In genomic region chr11:64359712-64360402, GRCh38 we compare ENCODE assay signal across 6 cellular contexts. TPM values are rescaled to one million over a fixed set of nuclear protein-coding genes. Genes with fewer than 3 reads are reported as not detected.
A peak's percentile ranks its signal among the peaks of the same experiment; 100 is the strongest.
DNase-seq lines count a peak whose midpoint lies in the region; ATAC-seq and TF ChIP-seq lines count a peak whose summit lies in the region.

No MANE protein-coding gene starts in this region.

- H3K27ac Mint-ChIP-seq in CD4-positive, alpha-beta memory T cell, result peak overlapping the region; percentile 65 to 95 (median 80)

- H3K27me3 ChIP-seq in CD4-positive, alpha-beta memory T cell (ENCODE audit: insufficient read depth, low read length), result no peaks in the 10 kb centered on the region
- H3K27me3 ChIP-seq in PC-3 (ENCODE audit: low read length) (no peaks in the 10 kb centered on the region), esophagus muscularis mucosa (no peaks in the 10 kb centered on the region), spleen (replicated peaks in 1 of 7) (no peaks in the 10 kb centered on the region)

- H3K4me3 Mint-ChIP-seq in CD4-positive, alpha-beta memory T cell, result peak overlapping the region; percentile 89 to 96 (median 94)

- TF ChIP-seq CTCF in PC-3 (conservative IDR thresholded peaks at IDR 0.05; ENCODE audit: low read depth, low read length), result 0 out of 2 replicates have a peak, but pooled peaks have one; percentile 24
- no peak for TF ChIP-seq CTCF in esophagus muscularis mucosa (IDR thresholded peaks at IDR 0.05)
- peak in 2 of 11 experiments; percentile 17 to 21 for TF ChIP-seq CTCF in spleen (IDR thresholded peaks at IDR 0.05 in 8 of 11, conservative IDR thresholded peaks at IDR 0.05 in 3 of 11)

- peaks cover 30% of the 10 kb centered on the region for H3K4me1 ChIP-seq in CD4-positive, alpha-beta memory T cell (ENCODE audit: insufficient read depth, low read length)
- peaks cover 36% of the 10 kb centered on the region for H3K4me1 ChIP-seq in PC-3 (ENCODE audit: insufficient read depth, low read length)
- H3K4me1 ChIP-seq in esophagus muscularis mucosa, result peaks cover 32 to 44% (median 42%) of the 10 kb centered on the region in 4 donors
- peaks cover 34 to 77% (median 52%) of the 10 kb centered on the region in 6 donors for H3K4me1 ChIP-seq in spleen

- H3K4me3 ChIP-seq in CD4-positive, alpha-beta memory T cell (ENCODE audit: low read length in 2 of 2), result peak overlapping the region; percentile 39 to 53
- H3K4me3 ChIP-seq in PC-3 (ENCODE audit: low read length) (peak overlapping the region; percentile 92), esophagus muscularis mucosa (peak overlapping the region; percentile 76 to 96 (median 78)), spleen (peak overlapping the region; percentile 57 to 94 (median 79))

- H3K79me2 ChIP-seq in PC-3 (ENCODE audit: low read length), result peaks cover 28% of the 10 kb centered on the region

- no TSS peak for BruUV-seq in PC-3 (replicated peaks; lab: Mats Ljungman, UMichigan)

- peaks cover 17 to 41% of the 10 kb centered on the region in 2 donors for H3K36me3 Mint-ChIP-seq in CD4-positive, alpha-beta memory T cell

- no peaks in the 10 kb centered on the region for H3F3A ChIP-seq in PC-3 (ENCODE audit: low read length, unreplicated experiment)

- H4K20me1 ChIP-seq in PC-3 (ENCODE audit: low read length), result peaks cover 11% of the 10 kb centered on the region; the same call in 1 of the 2 replicates

- peaks cover 17 to 45% (median 23%) of the 10 kb centered on the region in 4 donors for H3K4me1 Mint-ChIP-seq in CD4-positive, alpha-beta memory T cell

- peak overlapping the region; percentile 88 for H2AFZ ChIP-seq in PC-3 (ENCODE audit: low read length)

- CTCF ChIA-PET in CD4-positive, alpha-beta memory T cell (lab: Charles Lee; ENCODE audit: partially characterized antibody), result interaction anchor here (0.8 to 4.4 kb wide), 10 partner anchors 9 to 293 kb away, joined by 3 to 24 read pairs (median 4); partner anchors contain the start of genes PRDX5 and TRMT112
- CTCF ChIA-PET in PC-3 (lab: Charles Lee), result interaction anchor here (0.5 kb wide), 1 partner anchor 228 kb away, joined by 3 read pairs; no protein-coding TSS in a partner anchor

- H3K36me3 ChIP-seq in CD4-positive, alpha-beta memory T cell (ENCODE audit: insufficient read depth, low read length), result peaks cover 18% of the 10 kb centered on the region
- H3K36me3 ChIP-seq in PC-3 (ENCODE audit: low read depth, low read length) (peaks cover 29% of the 10 kb centered on the region), esophagus muscularis mucosa (peaks cover 12 to 48% (median 45%) of the 10 kb centered on the region in 4 donors), spleen (peaks cover 0 to 75% (median 41%) of the 10 kb centered on the region in 6 donors)

- no peaks in the 10 kb centered on the region for H3K9me3 ChIP-seq in CD4-positive, alpha-beta memory T cell (ENCODE audit: control insufficient read depth in 1 of 2, low read length in 2 of 2)
- H3K9me3 ChIP-seq in PC-3 (ENCODE audit: low read length), result no peaks in the 10 kb centered on the region
- no peaks in the 10 kb centered on the region for H3K9me3 ChIP-seq in esophagus muscularis mucosa
- H3K9me3 ChIP-seq in spleen, result no peaks in the 10 kb centered on the region

- intact Hi-C loops in CD4-positive, alpha-beta memory T cell (cut with micrococcal nuclease), result loop anchor here (1.0 to 5.0 kb wide), 2 partner anchors 18 to 43 kb away; partner anchors contain the start of genes PRDX5 and TRMT112
- intact Hi-C loops in PC-3 (cut with micrococcal nuclease) (loop anchor here (5.0 kb wide), 2 partner anchors 87 to 292 kb away; no protein-coding TSS in a partner anchor), esophagus muscularis mucosa (cut with DNase I) (no loop called here), spleen (cut with DNase I; ENCODE audit: low total_unique reads) (no loop called here)

- TF ChIP-seq EP300 in esophagus muscularis mucosa (IDR thresholded peaks at IDR 0.05), result no peak

- peak overlapping the region; percentile 96 for H3K4me2 ChIP-seq in PC-3 (ENCODE audit: low read length)

- no peaks in the 10 kb centered on the region for H3K9me3 Mint-ChIP-seq in CD4-positive, alpha-beta memory T cell

- peak overlapping the region; percentile 85 for H3K9ac ChIP-seq in PC-3 (ENCODE audit: low read length)

- peak overlapping the region; percentile 62 for H3K27ac ChIP-seq in CD4-positive, alpha-beta memory T cell (ENCODE audit: low read depth, low read length)
- H3K27ac ChIP-seq in PC-3 (ENCODE audit: low read length) (peak overlapping the region; percentile 35; the same call in 1 of the 2 replicates), esophagus muscularis mucosa (replicated peaks in 1 of 4) (peak overlapping the region in 3 of 4 donors; percentile 83 to 89 (median 87)), spleen (peak overlapping the region in 6 of 8 donors; percentile 83 to 89 (median 86))

- ATAC-seq in PC-3, result no peak

- no peaks in the 10 kb centered on the region for H3K9me2 ChIP-seq in PC-3 (replicated peaks; ENCODE audit: low read length)

- WGBS in esophagus muscularis mucosa, result 25% methylated on average over 6 of the region's 35 CpGs
- WGBS in spleen, 5 donors, result 27 to 43% (median 30%) methylated on average over 21 to 35 of the region's 35 CpGs

- H3K27me3 Mint-ChIP-seq in CD4-positive, alpha-beta memory T cell, result no peaks in the 10 kb centered on the region

- TF ChIP-seq POLR2A in esophagus muscularis mucosa (IDR thresholded peaks at IDR 0.05; ENCODE audit: low read depth) (no peak), spleen (IDR thresholded peaks at IDR 0.05) (no peak)

- POLR2A ChIA-PET in CD4-positive, alpha-beta memory T cell (lab: Charles Lee; ENCODE audit: partially characterized antibody), result interaction anchor here (0.6 to 7.7 kb wide), 9 partner anchors 10 to 153 kb away, joined by 3 to 69 read pairs (median 4); partner anchors contain the start of genes CCDC88B, FERMT3, PRDX5 and TRMT112
- POLR2A ChIA-PET in PC-3 (lab: Charles Lee; ENCODE audit: unreplicated experiment), result no interaction called here

- peak in 3 of 5 donors; percentile 25 to 35 (median 33) for DNase-seq in CD4-positive, alpha-beta memory T cell
- DNase-seq in PC-3 (peak; percentile 25), esophagus muscularis mucosa (ENCODE audit: extremely low spot score) (no peak), spleen (no peak), A172 (ENCODE audit: low spot score) (no peak), NCI-H187 treated with DMSO at 0.1 percent for 48 hours (lab: John Stamatoyannopoulos, UW) (no peak)

RNA-seq across cellular contexts. Expression of gene RPS6KA4, which starts 0.9 kb away (rescaled TPM):
- 10 to 100 TPM; 33.9 to 38.7 TPM for total RNA-seq in CD4-positive, alpha-beta memory T cell
- 10 to 100 TPM in 1 of 2 donors, 1 to 10 TPM in 1; 6.7 to 12.5 TPM for polyA plus RNA-seq in CD4-positive, alpha-beta memory T cell
- total RNA-seq in PC-3 (2014; rRNA removed) (148 and 189 TPM in 2 replicates), esophagus muscularis mucosa (10 to 100 TPM; 19.1 to 36.1 (median 26.0) TPM), spleen (10 to 100 TPM; 26.9 to 47.5 (median 38.2) TPM)
- 10 to 100 TPM; 18.8 to 43.0 (median 32.3) TPM for polyA plus RNA-seq in spleen
- 77.4 and 78.2 TPM in 2 replicates for total RNA-seq in A172 (2014; rRNA removed; shearing (Covaris generic))

RNA-seq across cellular contexts. Expression of gene CCDC88B, which starts 19.9 kb away (rescaled TPM):
- total RNA-seq in CD4-positive, alpha-beta memory T cell, result 10 to 100 TPM; 68.3 to 73.0 TPM
- polyA plus RNA-seq in CD4-positive, alpha-beta memory T cell, result 10 to 100 TPM in 1 of 2 donors, 1 to 10 TPM in 1; 6.8 to 39.5 TPM
- total RNA-seq in PC-3 (2014; rRNA removed) (19.6 and 21.0 TPM in 2 replicates), esophagus muscularis mucosa (10 to 100 TPM in 1 of 4 donors, 1 to 10 TPM in 3; 7.0 to 12.5 (median 8.2) TPM), spleen (100 to 1,000 TPM in 3 of 7 donors, 10 to 100 TPM in 4; 64.3 to 128 (median 86.6) TPM)
- polyA plus RNA-seq in spleen, result 100 to 1,000 TPM; 225 to 638 (median 623) TPM
- total RNA-seq in A172 (2014; rRNA removed; shearing (Covaris generic)), result 6.6 and 6.9 TPM in 2 replicates

RNA-seq across cellular contexts. Expression of gene PRDX5, which starts 41.9 kb away (rescaled TPM):
- total RNA-seq in CD4-positive, alpha-beta memory T cell, result 10 to 100 TPM; 57.6 to 58.7 TPM
- 100 to 1,000 TPM; 164 to 251 TPM for polyA plus RNA-seq in CD4-positive, alpha-beta memory T cell
- total RNA-seq in PC-3 (2014; rRNA removed), result 467 and 585 TPM in 2 replicates
- total RNA-seq in esophagus muscularis mucosa, result 100 to 1,000 TPM; 144 to 178 (median 155) TPM
- total RNA-seq in spleen, result 100 to 1,000 TPM in 3 of 7 donors, 10 to 100 TPM in 4; 77.0 to 169 (median 95.6) TPM
- 100 to 1,000 TPM; 181 to 302 (median 237) TPM for polyA plus RNA-seq in spleen
- 300 and 344 TPM in 2 replicates for total RNA-seq in A172 (2014; rRNA removed; shearing (Covaris generic))

RNA-seq across cellular contexts. Expression of gene TRMT112, which starts 42.5 kb away (rescaled TPM):
- 100 to 1,000 TPM; 171 to 174 TPM for total RNA-seq in CD4-positive, alpha-beta memory T cell
- polyA plus RNA-seq in CD4-positive, alpha-beta memory T cell, result 100 to 1,000 TPM; 413 to 516 TPM
- total RNA-seq in PC-3 (2014; rRNA removed) (812 and 815 TPM in 2 replicates), esophagus muscularis mucosa (100 to 1,000 TPM; 202 to 281 (median 212) TPM), spleen (100 to 1,000 TPM; 138 to 420 (median 158) TPM)
- 100 to 1,000 TPM; 328 to 431 (median 350) TPM for polyA plus RNA-seq in spleen
- 454 and 683 TPM in 2 replicates for total RNA-seq in A172 (2014; rRNA removed; shearing (Covaris generic))

RNA-seq across cellular contexts. Expression of gene ESRRA, which starts 54.5 kb away (rescaled TPM):
- total RNA-seq in CD4-positive, alpha-beta memory T cell, result 10 to 100 TPM; 29.5 to 31.9 TPM
- polyA plus RNA-seq in CD4-positive, alpha-beta memory T cell, result 10 to 100 TPM in 1 of 2 donors, 1 to 10 TPM in 1; 4.4 to 12.4 TPM
- total RNA-seq in PC-3 (2014; rRNA removed) (111 and 114 TPM in 2 replicates), esophagus muscularis mucosa (10 to 100 TPM; 63.5 to 95.8 (median 76.1) TPM), spleen (10 to 100 TPM; 30.2 to 49.3 (median 43.7) TPM)
- 10 to 100 TPM; 24.0 to 56.5 (median 34.7) TPM for polyA plus RNA-seq in spleen
- total RNA-seq in A172 (2014; rRNA removed; shearing (Covaris generic)), result 30.4 and 46.6 TPM in 2 replicates

Comparison
In these comparisons a context has a peak if more than half of its experiments do, and no peak if none do; other contexts are left out.
1. DNase-seq: peak in CD4-positive, alpha-beta memory T cell (3 of 5) and PC-3 (single experiment); none in esophagus muscularis mucosa (single experiment), spleen (single experiment), A172 (single experiment) and NCI-H187 treated with DMSO at 0.1 percent for 48 hours (single experiment).
2. H3K27ac ChIP-seq: peak in every context shown above with its lines; median percentile 87 in esophagus muscularis mucosa; 86 in spleen; 62 in CD4-positive, alpha-beta memory T cell; 35 in PC-3.
3. intact Hi-C loops: an anchor here in CD4-positive, alpha-beta memory T cell (1.0 to 5.0 kb wide) and PC-3 (5.0 kb wide); none called in esophagus muscularis mucosa and spleen.
4. Peak in every context shown above with its lines, with median percentiles within 50 percentile points of each other: H3K4me3 ChIP-seq.